In genomic region chr1:209569445-209570207, GRCh38 we compare ENCODE assay signal across 8 cellular contexts. TPM values are rescaled to one million over a fixed set of nuclear protein-coding genes. Genes with fewer than 3 reads are reported as not detected.
A peak's percentile ranks its signal among the peaks of the same experiment; 100 is the strongest.
DNase-seq lines count a peak whose midpoint lies in the region; ATAC-seq and TF ChIP-seq lines count a peak whose summit lies in the region.

No MANE protein-coding gene starts in this region.

- CTCF ChIA-PET in IMR-90 (lab: Yijun Ruan, JAX), result interaction anchor here (0.6 to 1.5 kb wide), 14 partner anchors 9 to 803 kb away, joined by 3 to 16 read pairs (median 4); partner anchors contain the start of gene CAMK1G

- DNase-seq in ELR (ENCODE audit: low read depth), result peak; percentile 89
- DNase-seq in IMR-90, result peak; percentile 77
- peak; percentile 76 to 93 (median 79) for DNase-seq in Peyer's patch
- peak; percentile 72 for DNase-seq in activated T-cell treated with anti-CD3 and anti-CD28 coated beads, Interleukin-2, amount 50 U/mL, for 4 hours
- DNase-seq in fibroblast of mammary gland (ENCODE audit: low read depth), result peak; percentile 76
- peak; percentile 46 for DNase-seq in non-pigmented ciliary epithelial cell (ENCODE audit: low read depth)
- DNase-seq in substantia nigra (lab: John Stamatoyannopoulos, UW), result peak in 37 of 49 donors; percentile 2 to 75 (median 40)

- no peak overlapping the region for H4K5ac ChIP-seq in IMR-90 (ENCODE audit: low read depth, low read length)

- H3K4ac ChIP-seq in IMR-90 (ENCODE audit: low read depth, low read length), result no peak overlapping the region

- H3K4me3 Mint-ChIP-seq in activated T-cell treated with anti-CD3 and anti-CD28 coated beads, Interleukin-2, amount 50 U/mL, for 4 hours, result no peak overlapping the region

- dilution Hi-C loops in IMR-90 (cut with HindIII; ENCODE audit: low sequenced_read_pairs, unreplicated experiment), result no loop called here

- H4K8ac ChIP-seq in IMR-90 (ENCODE audit: low read depth in 2 of 2, low read length in 2 of 2), result no peak overlapping the region

- no peak overlapping the region for H3K14ac ChIP-seq in IMR-90 (replicated peaks; ENCODE audit: low read depth, low read length)

- H2BK5ac ChIP-seq in IMR-90 (ENCODE audit: low read depth, low read length, poor library complexity, severe bottlenecking), result no peak overlapping the region

- H3K36me3 ChIP-seq in IMR-90 (ENCODE audit: control insufficient read depth, insufficient read depth, low read length) (no peaks in the 10 kb centered on the region), Peyer's patch (no peaks in the 10 kb centered on the region)

- H3K18ac ChIP-seq in IMR-90 (ENCODE audit: low read depth, low read length), result no peak overlapping the region

- H3K27ac ChIP-seq in IMR-90 (ENCODE audit: insufficient read depth, low read length) (no peak overlapping the region), Peyer's patch (no peak overlapping the region), substantia nigra (ENCODE audit: low read depth, low read length, poor library complexity, severe bottlenecking) (no peak overlapping the region)

- no peaks in the 10 kb centered on the region for H4K20me1 ChIP-seq in IMR-90 (ENCODE audit: insufficient read depth, low read length)

- WGBS in IMR-90 (ENCODE audit: extremely low coverage in 2 of 2, insufficient read length in 1 of 2), 2 experiments, result 3% methylated on average over 5 of the region's 9 CpGs; no CpG with 5 or more reads in 1 of the 2 experiments

- H3K4me3 ChIP-seq in IMR-90 (ENCODE audit: insufficient read depth, low read depth, low read length) (peak overlapping the region; percentile 22; the same call in 1 of the 2 replicates), Peyer's patch (no peak overlapping the region), fibroblast of mammary gland (ENCODE audit: control insufficient read depth, low read depth, low read length) (no peak overlapping the region)

- H3K4me1 ChIP-seq in IMR-90 (ENCODE audit: control insufficient read depth, insufficient read depth, low read length), result no peaks in the 10 kb centered on the region
- H3K4me1 ChIP-seq in Peyer's patch, result no peaks in the 10 kb centered on the region

- TF ChIP-seq CTCF in IMR-90 (conservative IDR thresholded peaks at IDR 0.05; ENCODE audit: low read depth, low read length) (peak; percentile 76), Peyer's patch (IDR thresholded peaks at IDR 0.05) (peak; percentile 54 to 84 (median 76)), fibroblast of mammary gland (conservative IDR thresholded peaks at IDR 0.05; ENCODE audit: control insufficient read depth, insufficient read depth, low read depth, low read length) (peak; percentile 95)

- H3K36me3 Mint-ChIP-seq in activated T-cell treated with anti-CD3 and anti-CD28 coated beads, Interleukin-2, amount 50 U/mL, for 4 hours (ENCODE audit: insufficient read depth), result no peaks in the 10 kb centered on the region

- H3K9me3 Mint-ChIP-seq in activated T-cell treated with anti-CD3 and anti-CD28 coated beads, Interleukin-2, amount 50 U/mL, for 4 hours, result no peaks in the 10 kb centered on the region

- peak overlapping the region; percentile 13; the same call in 1 of the 2 replicates for H3K9ac ChIP-seq in IMR-90 (ENCODE audit: low read depth, low read length)

- H3K27me3 Mint-ChIP-seq in activated T-cell treated with anti-CD3 and anti-CD28 coated beads, Interleukin-2, amount 50 U/mL, for 4 hours (ENCODE audit: low read depth), result peaks cover 36% of the 10 kb centered on the region

- TF ChIP-seq POLR2A in IMR-90 (IDR thresholded peaks at IDR 0.05; ENCODE audit: low read depth, low read length), result no peak
- no peak for TF ChIP-seq POLR2A in Peyer's patch (IDR thresholded peaks at IDR 0.05)

- H3K27me3 ChIP-seq in IMR-90 (ENCODE audit: control insufficient read depth, insufficient read depth, low read length), result peaks cover 18% of the 10 kb centered on the region
- H3K27me3 ChIP-seq in Peyer's patch, result no peaks in the 10 kb centered on the region

- H3K4me2 ChIP-seq in IMR-90 (ENCODE audit: low read depth, low read length), result peak overlapping the region; percentile 90

- TF ChIP-seq RAD21 in IMR-90 (IDR thresholded peaks at IDR 0.05; ENCODE audit: low read length), result peak; percentile 56

- H3K4me1 Mint-ChIP-seq in activated T-cell treated with anti-CD3 and anti-CD28 coated beads, Interleukin-2, amount 50 U/mL, for 4 hours (ENCODE audit: low read depth), result peaks cover 18% of the 10 kb centered on the region

- H3K9me3 ChIP-seq in IMR-90 (ENCODE audit: control insufficient read depth, insufficient read depth, low read length) (no peaks in the 10 kb centered on the region), Peyer's patch (no peaks in the 10 kb centered on the region)

- H3K56ac ChIP-seq in IMR-90 (ENCODE audit: extremely low read depth, insufficient read depth, low read length), result no peak overlapping the region

- POLR2A ChIA-PET in IMR-90 (lab: Charles Lee; ENCODE audit: unreplicated experiment), result no interaction called here

- no peak overlapping the region for H3K23ac ChIP-seq in IMR-90 (ENCODE audit: low read depth, low read length)

- BruUV-seq in IMR-90 (replicated peaks; lab: Mats Ljungman, UMichigan), result no TSS peak

- H3K9me1 ChIP-seq in IMR-90 (ENCODE audit: insufficient read depth, low read length), result no peaks in the 10 kb centered on the region

- H4K91ac ChIP-seq in IMR-90 (ENCODE audit: insufficient read depth, low read depth, low read length), result no peak overlapping the region

- no peak overlapping the region for H2AFZ ChIP-seq in IMR-90 (replicated peaks; ENCODE audit: low read length, poor library complexity)

- no peak overlapping the region for H2BK15ac ChIP-seq in IMR-90 (ENCODE audit: low read depth, low read length)

- intact Hi-C loops in IMR-90 (cut with micrococcal nuclease), result loop anchor here (1.0 kb wide), 2 partner anchors 58 to 179 kb away; no protein-coding TSS in a partner anchor

- ATAC-seq in IMR-90 (ENCODE audit: low read depth) (peak; percentile 59; the same call in 1 of the 2 replicates), GM21390 (IDR thresholded peaks at IDR 0.05; ENCODE audit: unreplicated experiment) (no peak)
- ATAC-seq in activated T-cell treated with anti-CD3 and anti-CD28 coated beads, Interleukin-2, amount 50 U/mL, for 4 hours, result peak; percentile 48 to 63

- H2AK5ac ChIP-seq in IMR-90 (ENCODE audit: low read depth, low read length), result no peak overlapping the region

- H2BK120ac ChIP-seq in IMR-90 (ENCODE audit: low read depth, low read length), result no peak overlapping the region

- in situ Hi-C loops in IMR-90 (cut with MboI; ENCODE audit: low sequenced_read_pairs), result no loop called here

- no peak overlapping the region for H2BK20ac ChIP-seq in IMR-90 (ENCODE audit: low read depth, low read length)

- no peak overlapping the region for H2AK9ac ChIP-seq in IMR-90 (replicated peaks; ENCODE audit: low read depth, low read length, poor library complexity)

- H3K79me1 ChIP-seq in IMR-90 (ENCODE audit: low read depth in 1 of 2, low read length in 2 of 2), result no peaks in the 10 kb centered on the region

TF ChIP-seq in IMR-90, 13 proteins besides CTCF, POLR2A, EP300 and RAD21:
- no peak for TF ChIP-seq RCOR1 (IDR thresholded peaks at IDR 0.05; ENCODE audit: insufficient replicate concordance, low read length)
- TF ChIP-seq SMC3 (IDR thresholded peaks at IDR 0.05; ENCODE audit: low read depth, low read length), result peak; percentile 53

RNA-seq across cellular contexts. Expression of gene CAMK1G, which starts 13.9 kb away (rescaled TPM):
- total RNA-seq in IMR-90 (2012; rRNA removed) (0.72 and 0.83 TPM in 2 replicates), Peyer's patch (not detected)
- polyA plus RNA-seq in IMR-90 (2012; rRNA removed), result 1.8 and 2.1 TPM in 2 replicates
- polyA plus RNA-seq in IMR-90 (2012; cell fraction: cytosol; rRNA removed), result 1.1 and 1.2 TPM in 2 replicates
- polyA plus RNA-seq in IMR-90 (2012; cell fraction: nucleus; rRNA removed; ENCODE audit: low replicate concordance), result 1.5 and 2.0 TPM in 2 replicates
- total RNA-seq in activated T-cell treated with anti-CD3 and anti-CD28 coated beads, Interleukin-2, amount 50 U/mL, for 4 hours, result under 1 TPM; 0.08 to 0.15 (median 0.14) TPM
